ENCODE assay signal across 1 cellular context in genomic region chr5:111512406-111513174, GRCh38.
TF ChIP-seq lines count a peak whose summit lies in the region.

A gene with protein sequence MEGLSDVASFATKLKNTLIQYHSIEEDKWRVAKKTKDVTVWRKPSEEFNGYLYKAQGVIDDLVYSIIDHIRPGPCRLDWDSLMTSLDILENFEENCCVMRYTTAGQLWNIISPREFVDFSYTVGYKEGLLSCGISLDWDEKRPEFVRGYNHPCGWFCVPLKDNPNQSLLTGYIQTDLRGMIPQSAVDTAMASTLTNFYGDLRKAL (minus strand): TSS chr5:111512535. CDS start chr5:111507433, 5,102 bp downstream.

TF ChIP-seq in GM12878, 131 proteins besides CTCF, POLR2A, EP300 and RAD21 (continued from another document and continues in another):
- TF ChIP-seq, protein P1, sequence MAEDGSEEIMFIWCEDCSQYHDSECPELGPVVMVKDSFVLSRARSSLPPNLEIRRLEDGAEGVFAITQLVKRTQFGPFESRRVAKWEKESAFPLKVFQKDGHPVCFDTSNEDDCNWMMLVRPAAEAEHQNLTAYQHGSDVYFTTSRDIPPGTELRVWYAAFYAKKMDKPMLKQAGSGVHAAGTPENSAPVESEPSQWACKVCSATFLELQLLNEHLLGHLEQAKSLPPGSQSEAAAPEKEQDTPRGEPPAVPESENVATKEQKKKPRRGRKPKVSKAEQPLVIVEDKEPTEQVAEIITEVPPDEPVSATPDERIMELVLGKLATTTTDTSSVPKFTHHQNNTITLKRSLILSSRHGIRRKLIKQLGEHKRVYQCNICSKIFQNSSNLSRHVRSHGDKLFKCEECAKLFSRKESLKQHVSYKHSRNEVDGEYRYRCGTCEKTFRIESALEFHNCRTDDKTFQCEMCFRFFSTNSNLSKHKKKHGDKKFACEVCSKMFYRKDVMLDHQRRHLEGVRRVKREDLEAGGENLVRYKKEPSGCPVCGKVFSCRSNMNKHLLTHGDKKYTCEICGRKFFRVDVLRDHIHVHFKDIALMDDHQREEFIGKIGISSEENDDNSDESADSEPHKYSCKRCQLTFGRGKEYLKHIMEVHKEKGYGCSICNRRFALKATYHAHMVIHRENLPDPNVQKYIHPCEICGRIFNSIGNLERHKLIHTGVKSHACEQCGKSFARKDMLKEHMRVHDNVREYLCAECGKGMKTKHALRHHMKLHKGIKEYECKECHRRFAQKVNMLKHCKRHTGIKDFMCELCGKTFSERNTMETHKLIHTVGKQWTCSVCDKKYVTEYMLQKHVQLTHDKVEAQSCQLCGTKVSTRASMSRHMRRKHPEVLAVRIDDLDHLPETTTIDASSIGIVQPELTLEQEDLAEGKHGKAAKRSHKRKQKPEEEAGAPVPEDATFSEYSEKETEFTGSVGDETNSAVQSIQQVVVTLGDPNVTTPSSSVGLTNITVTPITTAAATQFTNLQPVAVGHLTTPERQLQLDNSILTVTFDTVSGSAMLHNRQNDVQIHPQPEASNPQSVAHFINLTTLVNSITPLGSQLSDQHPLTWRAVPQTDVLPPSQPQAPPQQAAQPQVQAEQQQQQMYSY (CRISPR knock-in tag; IDR thresholded peaks at IDR 0.05) = no peak
- TF ChIP-seq RFX5 (IDR thresholded peaks at IDR 0.05; ENCODE audit: low read depth, low read length) = peak; percentile 83
- peak; percentile 48; the same call in 1 of the 2 replicates for TF ChIP-seq ZSCAN29 (IDR thresholded peaks at IDR 0.05)
- TF ChIP-seq, protein P2, sequence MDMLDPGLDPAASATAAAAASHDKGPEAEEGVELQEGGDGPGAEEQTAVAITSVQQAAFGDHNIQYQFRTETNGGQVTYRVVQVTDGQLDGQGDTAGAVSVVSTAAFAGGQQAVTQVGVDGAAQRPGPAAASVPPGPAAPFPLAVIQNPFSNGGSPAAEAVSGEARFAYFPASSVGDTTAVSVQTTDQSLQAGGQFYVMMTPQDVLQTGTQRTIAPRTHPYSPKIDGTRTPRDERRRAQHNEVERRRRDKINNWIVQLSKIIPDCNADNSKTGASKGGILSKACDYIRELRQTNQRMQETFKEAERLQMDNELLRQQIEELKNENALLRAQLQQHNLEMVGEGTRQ (IDR thresholded peaks at IDR 0.05; ENCODE audit: borderline replicate concordance, low read depth, low read length) = no peak
- no peak for TF ChIP-seq RCOR1 (conservative IDR thresholded peaks at IDR 0.05; ENCODE audit: low read depth, low read length)
- no peak for TF ChIP-seq NRF1 (conservative IDR thresholded peaks at IDR 0.05; ENCODE audit: low read depth, low read length)
- peak; percentile 37; the same call in 1 of the 2 replicates for TF ChIP-seq MXI1 (IDR thresholded peaks at IDR 0.05; ENCODE audit: low read depth, low read length)
- no peak for TF ChIP-seq RAD51 (IDR thresholded peaks at IDR 0.05)
- TF ChIP-seq STAT1 (conservative IDR thresholded peaks at IDR 0.05) = 0 out of 2 replicates have a peak, but pooled peaks have one; percentile 45
- no peak; the same call in 1 of the 2 replicates for TF ChIP-seq SIN3A (IDR thresholded peaks at IDR 0.05; ENCODE audit: low read depth, low read length)
- peak; percentile 53; the same call in 1 of the 2 replicates for TF ChIP-seq SMARCA5 (IDR thresholded peaks at IDR 0.05)
- peak; percentile 36; the same call in 1 of the 2 replicates for TF ChIP-seq RUNX3 (IDR thresholded peaks at IDR 0.05; ENCODE audit: low read length)
- TF ChIP-seq IRF5 (IDR thresholded peaks at IDR 0.05; ENCODE audit: borderline replicate concordance) = no peak
- TF ChIP-seq POLR2AphosphoS5 (IDR thresholded peaks at IDR 0.05; ENCODE audit: low read length) = peak; percentile 96
- TF ChIP-seq, protein P3, sequence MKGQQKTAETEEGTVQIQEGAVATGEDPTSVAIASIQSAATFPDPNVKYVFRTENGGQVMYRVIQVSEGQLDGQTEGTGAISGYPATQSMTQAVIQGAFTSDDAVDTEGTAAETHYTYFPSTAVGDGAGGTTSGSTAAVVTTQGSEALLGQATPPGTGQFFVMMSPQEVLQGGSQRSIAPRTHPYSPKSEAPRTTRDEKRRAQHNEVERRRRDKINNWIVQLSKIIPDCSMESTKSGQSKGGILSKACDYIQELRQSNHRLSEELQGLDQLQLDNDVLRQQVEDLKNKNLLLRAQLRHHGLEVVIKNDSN (IDR thresholded peaks at IDR 0.05; ENCODE audit: borderline replicate concordance, extremely low read length, insufficient read depth, low read depth, low read length) = no peak
- TF ChIP-seq E2F4 (IDR thresholded peaks at IDR 0.05; ENCODE audit: low read depth, low read length) = no peak
- TF ChIP-seq CREB1 (IDR thresholded peaks at IDR 0.05; ENCODE audit: low read depth) = peak; percentile 81
- no peak for TF ChIP-seq ZNF622 (IDR thresholded peaks at IDR 0.05)
- peak; percentile 60 for TF ChIP-seq EED (IDR thresholded peaks at IDR 0.05; ENCODE audit: low read depth)
- peak; percentile 39; the same call in 1 of the 2 replicates for TF ChIP-seq NFIC (IDR thresholded peaks at IDR 0.05; ENCODE audit: low read depth, low read length)
- no peak for TF ChIP-seq MAX (IDR thresholded peaks at IDR 0.05; ENCODE audit: low read depth, low read length)
- TF ChIP-seq SRF (IDR thresholded peaks at IDR 0.05; ENCODE audit: low read depth in 2 of 2, low read length in 2 of 2) = 0 out of 4 replicates have a peak, but pooled peaks of 1 of the 2 experiments have one; percentile 30
- TF ChIP-seq FOS (IDR thresholded peaks at IDR 0.05; ENCODE audit: borderline replicate concordance, extremely low read depth, insufficient read length) = no peak
- TF ChIP-seq ZBTB4 (CRISPR knock-in tag; IDR thresholded peaks at IDR 0.05) = no peak
- peak; percentile 60; the same call in 1 of the 2 replicates for TF ChIP-seq PAX5 (IDR thresholded peaks at IDR 0.05; ENCODE audit: borderline replicate concordance, low read depth, low read length)
- TF ChIP-seq, protein P4, sequence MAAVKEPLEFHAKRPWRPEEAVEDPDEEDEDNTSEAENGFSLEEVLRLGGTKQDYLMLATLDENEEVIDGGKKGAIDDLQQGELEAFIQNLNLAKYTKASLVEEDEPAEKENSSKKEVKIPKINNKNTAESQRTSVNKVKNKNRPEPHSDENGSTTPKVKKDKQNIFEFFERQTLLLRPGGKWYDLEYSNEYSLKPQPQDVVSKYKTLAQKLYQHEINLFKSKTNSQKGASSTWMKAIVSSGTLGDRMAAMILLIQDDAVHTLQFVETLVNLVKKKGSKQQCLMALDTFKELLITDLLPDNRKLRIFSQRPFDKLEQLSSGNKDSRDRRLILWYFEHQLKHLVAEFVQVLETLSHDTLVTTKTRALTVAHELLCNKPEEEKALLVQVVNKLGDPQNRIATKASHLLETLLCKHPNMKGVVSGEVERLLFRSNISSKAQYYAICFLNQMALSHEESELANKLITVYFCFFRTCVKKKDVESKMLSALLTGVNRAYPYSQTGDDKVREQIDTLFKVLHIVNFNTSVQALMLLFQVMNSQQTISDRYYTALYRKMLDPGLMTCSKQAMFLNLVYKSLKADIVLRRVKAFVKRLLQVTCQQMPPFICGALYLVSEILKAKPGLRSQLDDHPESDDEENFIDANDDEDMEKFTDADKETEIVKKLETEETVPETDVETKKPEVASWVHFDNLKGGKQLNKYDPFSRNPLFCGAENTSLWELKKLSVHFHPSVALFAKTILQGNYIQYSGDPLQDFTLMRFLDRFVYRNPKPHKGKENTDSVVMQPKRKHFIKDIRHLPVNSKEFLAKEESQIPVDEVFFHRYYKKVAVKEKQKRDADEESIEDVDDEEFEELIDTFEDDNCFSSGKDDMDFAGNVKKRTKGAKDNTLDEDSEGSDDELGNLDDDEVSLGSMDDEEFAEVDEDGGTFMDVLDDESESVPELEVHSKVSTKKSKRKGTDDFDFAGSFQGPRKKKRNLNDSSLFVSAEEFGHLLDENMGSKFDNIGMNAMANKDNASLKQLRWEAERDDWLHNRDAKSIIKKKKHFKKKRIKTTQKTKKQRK (IDR thresholded peaks at IDR 0.05; ENCODE audit: low read depth, low read length) = no peak
- no peak for TF ChIP-seq ZNF384 (IDR thresholded peaks at IDR 0.05; ENCODE audit: borderline replicate concordance, low read depth, low read length)
- TF ChIP-seq SUZ12 (IDR thresholded peaks at IDR 0.05; ENCODE audit: unreplicated experiment) = no peak
- TF ChIP-seq ZNF207 (IDR thresholded peaks at IDR 0.05; ENCODE audit: borderline replicate concordance) = peak; percentile 20; the same call in 1 of the 2 replicates
- TF ChIP-seq BMI1 (IDR thresholded peaks at IDR 0.05; ENCODE audit: borderline replicate concordance) = peak; percentile 30; the same call in 1 of the 2 replicates
- no peak for TF ChIP-seq NR2C2 (IDR thresholded peaks at IDR 0.05; ENCODE audit: borderline replicate concordance, control insufficient read depth, insufficient read length, low read depth)
- TF ChIP-seq NBN (IDR thresholded peaks at IDR 0.05) = peak; percentile 92; the same call in 1 of the 2 replicates
- TF ChIP-seq IKZF1 (conservative IDR thresholded peaks at IDR 0.05) = peak; percentile 82
- no peak; the same call in 1 of the 2 replicates for TF ChIP-seq ZBED1 (IDR thresholded peaks at IDR 0.05; ENCODE audit: borderline replicate concordance)
- peak; percentile 79; the same call in 1 of the 2 replicates for TF ChIP-seq HDGF (IDR thresholded peaks at IDR 0.05)
- TF ChIP-seq IRF4 (IDR thresholded peaks at IDR 0.05; ENCODE audit: low read depth, low read length) = no peak
- TF ChIP-seq, protein P5, sequence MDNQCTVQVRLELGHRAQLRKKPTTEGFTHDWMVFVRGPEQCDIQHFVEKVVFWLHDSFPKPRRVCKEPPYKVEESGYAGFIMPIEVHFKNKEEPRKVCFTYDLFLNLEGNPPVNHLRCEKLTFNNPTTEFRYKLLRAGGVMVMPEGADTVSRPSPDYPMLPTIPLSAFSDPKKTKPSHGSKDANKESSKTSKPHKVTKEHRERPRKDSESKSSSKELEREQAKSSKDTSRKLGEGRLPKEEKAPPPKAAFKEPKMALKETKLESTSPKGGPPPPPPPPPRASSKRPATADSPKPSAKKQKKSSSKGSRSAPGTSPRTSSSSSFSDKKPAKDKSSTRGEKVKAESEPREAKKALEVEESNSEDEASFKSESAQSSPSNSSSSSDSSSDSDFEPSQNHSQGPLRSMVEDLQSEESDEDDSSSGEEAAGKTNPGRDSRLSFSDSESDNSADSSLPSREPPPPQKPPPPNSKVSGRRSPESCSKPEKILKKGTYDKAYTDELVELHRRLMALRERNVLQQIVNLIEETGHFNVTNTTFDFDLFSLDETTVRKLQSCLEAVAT (IDR thresholded peaks at IDR 0.05) = peak; percentile 98
- TF ChIP-seq SMC3 (IDR thresholded peaks at IDR 0.05; ENCODE audit: borderline replicate concordance, low read length) = no peak
